Comparison of ENCODE assay signal across 18 cellular contexts in genomic region chr5:174535691-174536090, GRCh38.
DNase-seq lines count a peak whose midpoint lies in the region; ATAC-seq, FAIRE-seq and TF ChIP-seq lines count a peak whose summit lies in the region.
"Had no signal": no experiment of that assay in that cellular context is flagged by ENCODE, and none has a peak within 500 bp of the region (broad histone marks: within the 10 kb centered on the region; RNA-seq: fewer than 3 reads in every experiment).

No MANE protein-coding gene starts in this region.

- WGBS in hepatocyte (ENCODE audit: low lambda C conversion rate, missing lambda C conversion rate): 69% methylated on average over 2 of the region's 2 CpGs

- ATAC-seq in omental fat pad (ENCODE audit: low FRiP score): no peak
- no peak for ATAC-seq in HG03457 (IDR thresholded peaks at IDR 0.05; ENCODE audit: unreplicated experiment)
- ATAC-seq: GM12878; stimulated activated naive B cell treated with anti-CD40 and anti-IgM and Interleukin-4, amounts not matched to agents 10 μg/mL and 1 μg/mL and 100 μg/mL, for 72 hours had no signal

- no peak overlapping the region for H3K27ac ChIP-seq in A673 (ENCODE audit: low read depth, low read length, poor library complexity, severe bottlenecking)
- peak overlapping the region; percentile 32 for H3K27ac ChIP-seq in hepatocyte
- H3K27ac ChIP-seq: parathyroid adenoma, SK-N-MC had no signal

- no peaks in the 10 kb centered on the region for H3K9me3 ChIP-seq in A673 (ENCODE audit: low read depth, low read length, poor library complexity, severe bottlenecking)
- no peaks in the 10 kb centered on the region for H3K9me3 ChIP-seq in hepatocyte (ENCODE audit: low read depth)

- H3K27me3 ChIP-seq in A673 (replicated peaks; ENCODE audit: insufficient read depth, low read depth, low read length, poor library complexity): no peaks in the 10 kb centered on the region
- H3K27me3 ChIP-seq in hepatocyte: no peaks in the 10 kb centered on the region

- peak; percentile 29 for DNase-seq in A673 (ENCODE audit: low spot score)
- peak; percentile 55 for DNase-seq in HTR-8/SVneo (ENCODE audit: insufficient read length, low spot score)
- peak; percentile 79 for DNase-seq in amniotic epithelial cell (ENCODE audit: low read depth)
- no peak for DNase-seq in hepatocyte (ENCODE audit: low spot score)
- no peak for DNase-seq in SIG-M5 (lab: John Stamatoyannopoulos, UW)
- no peak for DNase-seq in stimulated activated CD4-positive, alpha-beta T cell treated with anti-CD3 and anti-CD28 coated beads, Interleukin-2, amount 100 ng/mL, for 48 hours
- no peak for DNase-seq in omental fat pad (ENCODE audit: low spot score)
- DNase-seq: ACHN; CD4-positive, alpha-beta memory T cell; GOT3; NCI-H1417 treated with DMSO at 0.1 percent for 48 hours; small intestine; stimulated activated naive B cell treated with anti-CD40 and anti-IgM and Interleukin-4, amounts not matched to agents 10 μg/mL and 1 μg/mL and 100 μg/mL, for 72 hours had no signal

- H3K4me2 ChIP-seq in hepatocyte: no peak overlapping the region

- H3K4me3 ChIP-seq in A673 (ENCODE audit: low read depth, low read length, poor library complexity, severe bottlenecking) (no peak overlapping the region), hepatocyte (no peak overlapping the region)
- H3K4me3 ChIP-seq: GM12878, SK-N-MC had no signal

- no peak overlapping the region for H2AFZ ChIP-seq in hepatocyte
- H2AFZ ChIP-seq: parathyroid adenoma had no signal

- no peak for FAIRE-seq in HTR-8/SVneo (lab: Jason Lieb, UNC)
- FAIRE-seq: colon, GM12878, small intestine had no signal

- intact Hi-C loops in A673 (cut with micrococcal nuclease; ENCODE audit: unreplicated experiment): no loop called here

- H4K20me1 ChIP-seq in hepatocyte (ENCODE audit: insufficient read depth, poor library complexity, severe bottlenecking): no peaks in the 10 kb centered on the region

- H3K36me3 ChIP-seq in A673 (ENCODE audit: insufficient read depth, low read length, poor library complexity, severe bottlenecking) (no peaks in the 10 kb centered on the region), hepatocyte (replicated peaks; ENCODE audit: insufficient read depth, low read depth) (no peaks in the 10 kb centered on the region)

- CTCF ChIA-PET in A673 (lab: Charles Lee): no interaction called here

- H3K9me2 ChIP-seq in hepatocyte (replicated peaks; ENCODE audit: insufficient read depth): no peaks in the 10 kb centered on the region

- BruUV-seq in A673 (replicated peaks; lab: Mats Ljungman, UMichigan): no TSS peak

- no peak for TF ChIP-seq CTCF in A673 (conservative IDR thresholded peaks at IDR 0.05; ENCODE audit: low read depth, low read length)
- no peak for TF ChIP-seq CTCF in hepatocyte (IDR thresholded peaks at IDR 0.05; ENCODE audit: poor library complexity)
- TF ChIP-seq CTCF in omental fat pad (IDR thresholded peaks at IDR 0.05): no peak

- POLR2A ChIA-PET in A673 (lab: Charles Lee; ENCODE audit: low non-redundant PET): no interaction called here

- H3K79me2 ChIP-seq in hepatocyte: no peaks in the 10 kb centered on the region
- H3K79me2 ChIP-seq: parathyroid adenoma had no signal

- H3K4me1 ChIP-seq in A673 (ENCODE audit: insufficient read depth, low read length, poor library complexity, severe bottlenecking) (peaks cover 35% of the 10 kb centered on the region), hepatocyte (ENCODE audit: insufficient read depth) (peaks cover 35% of the 10 kb centered on the region)

Comparison
In these comparisons a context has a peak if more than half of its experiments do, and no peak if none do; other contexts are left out.
1. DNase-seq: peak in A673 (single experiment), HTR-8/SVneo (single experiment) and amniotic epithelial cell (single experiment); none in hepatocyte (single experiment), SIG-M5 (single experiment), stimulated activated CD4-positive, alpha-beta T cell treated with anti-CD3 and anti-CD28 coated beads, Interleukin-2, amount 100 ng/mL, for 48 hours (0 of 2) and omental fat pad (single experiment).